ENCODE assay signal across 9 cellular contexts in genomic region chr5:149452665-149453617, GRCh38.
DNase-seq lines count a peak whose midpoint lies in the region; ATAC-seq and TF ChIP-seq lines count a peak whose summit lies in the region.
"Had no signal": no experiment of that assay in that cellular context is flagged by ENCODE, and none has a peak within 500 bp of the region (broad histone marks: within the 10 kb centered on the region; RNA-seq: fewer than 3 reads in every experiment).

No MANE protein-coding gene starts in this region.

- DNase-seq in esophagus squamous epithelium (lab: John Stamatoyannopoulos, UW): no peak
- DNase-seq in activated naive CD4-positive, alpha-beta T cell treated with anti-CD3 and anti-CD28 coated beads, Interleukin-2, amount 50 U/mL, for 16 hours: no peak
- DNase-seq in naive thymus-derived CD8-positive, alpha-beta T cell: no peak
- DNase-seq: activated effector memory CD4-positive, alpha-beta T cell treated with anti-CD3 and anti-CD28 coated beads, Interleukin-2, amount 50 U/mL, for 16 hours had no signal

- no peaks in the 10 kb centered on the region for H3K27me3 Mint-ChIP-seq in naive thymus-derived CD8-positive, alpha-beta T cell

- H3K36me3 ChIP-seq in esophagus squamous epithelium: no peaks in the 10 kb centered on the region
- no peaks in the 10 kb centered on the region for H3K36me3 ChIP-seq in muscle layer of duodenum (ENCODE audit: control insufficient read depth in 1 of 2, insufficient read depth in 2 of 2, low read length in 2 of 2)

- no peak overlapping the region for H3K4me3 ChIP-seq in esophagus squamous epithelium
- H3K4me3 ChIP-seq in muscle layer of duodenum (ENCODE audit: low read depth in 1 of 2, low read length in 2 of 2): peak overlapping the region in 1 of 2 donors; percentile 33

- no peaks in the 10 kb centered on the region for H3K27me3 ChIP-seq in esophagus squamous epithelium
- no peaks in the 10 kb centered on the region for H3K27me3 ChIP-seq in muscle layer of duodenum (ENCODE audit: low read depth, low read length)

- no peak overlapping the region for H3K4me3 Mint-ChIP-seq in naive thymus-derived CD8-positive, alpha-beta T cell

- no peaks in the 10 kb centered on the region for H3K36me3 Mint-ChIP-seq in naive thymus-derived CD8-positive, alpha-beta T cell

- no peak for TF ChIP-seq CTCF in 22Rv1 (IDR thresholded peaks at IDR 0.05)
- no peak for TF ChIP-seq CTCF in esophagus squamous epithelium (IDR thresholded peaks at IDR 0.05)

- H3K9me3 Mint-ChIP-seq in naive thymus-derived CD8-positive, alpha-beta T cell: no peaks in the 10 kb centered on the region

- peak overlapping the region; percentile 45 for H3K27ac ChIP-seq in 22Rv1
- peak overlapping the region; percentile 61 to 85 (median 82) for H3K27ac ChIP-seq in esophagus squamous epithelium
- H3K27ac ChIP-seq in muscle layer of duodenum (ENCODE audit: low read length): peak overlapping the region; percentile 87

- H3K9me3 ChIP-seq in esophagus squamous epithelium: no peaks in the 10 kb centered on the region
- no peaks in the 10 kb centered on the region for H3K9me3 ChIP-seq in muscle layer of duodenum (ENCODE audit: control insufficient read depth in 1 of 2, low read length in 2 of 2)

- H3K4me1 Mint-ChIP-seq in naive thymus-derived CD8-positive, alpha-beta T cell: peaks cover 0 to 9% (median 4%) of the 10 kb centered on the region in 4 donors

- peak overlapping the region in 2 of 10 donors; percentile 27 to 47 for H3K27ac Mint-ChIP-seq in naive thymus-derived CD8-positive, alpha-beta T cell

- intact Hi-C loops in esophagus squamous epithelium (cut with DNase I): no loop called here

- H3K4me1 ChIP-seq in esophagus squamous epithelium: peaks cover 22 to 74% (median 68%) of the 10 kb centered on the region in 3 donors
- peaks cover 39 to 54% of the 10 kb centered on the region in 2 donors for H3K4me1 ChIP-seq in muscle layer of duodenum (ENCODE audit: control insufficient read depth in 1 of 2, insufficient read depth in 2 of 2, low read length in 2 of 2)

- WGBS in esophagus squamous epithelium, 2 donors: 53 to 59% methylated on average over 10 of the region's 16 CpGs

- ATAC-seq in HG03045 (IDR thresholded peaks at IDR 0.05; ENCODE audit: unreplicated experiment): no peak
- ATAC-seq in naive thymus-derived CD8-positive, alpha-beta T cell: no peak
- no peak for ATAC-seq in HG03442 (IDR thresholded peaks at IDR 0.05; ENCODE audit: unreplicated experiment)

- POLR2A ChIA-PET in naive thymus-derived CD8-positive, alpha-beta T cell (lab: Charles Lee): no interaction called here

- peak in 1 of 4 donors; percentile 6 for TF ChIP-seq POLR2A in esophagus squamous epithelium (IDR thresholded peaks at IDR 0.05)

TF ChIP-seq in PFSK-1, 5 proteins besides CTCF, POLR2A, EP300 and RAD21:
- TF ChIP-seq FOXP2 (optimal IDR thresholded peaks at IDR 0.05; ENCODE audit: borderline replicate concordance, extremely low read depth, extremely low read length, insufficient read depth): peak; percentile 15
- no peak for TF ChIP-seq TAF1 (IDR thresholded peaks at IDR 0.05; ENCODE audit: borderline replicate concordance, insufficient read depth, low read length)
TF ChIP-seq in PFSK-1: peak in this region for 1.
